In genomic region chr1:66415830-66416229, GRCh38 we compare ENCODE assay signal across 16 cellular contexts.
"Had no signal": no experiment of that assay in that cellular context is flagged by ENCODE, and none has a peak within 500 bp of the region (broad histone marks: within the 10 kb centered on the region; RNA-seq: fewer than 3 reads in every experiment).

No MANE protein-coding gene starts in this region.

- H3K4me2 ChIP-seq: neural progenitor cell, smooth muscle cell had no signal

- ATAC-seq: activated T-cell treated with anti-CD3 and anti-CD28 coated beads, Interleukin-2, amount 50 U/mL, for 4 hours; body of pancreas; left cardiac atrium had no signal

- H3K27ac ChIP-seq: body of pancreas, neural progenitor cell, ovary, thoracic aorta, WERI-Rb-1 had no signal

- H3K27ac Mint-ChIP-seq: activated CD4-positive, alpha-beta memory T cell treated with anti-CD3 and anti-CD28 coated beads for 36 hours; activated naive CD4-positive, alpha-beta T cell treated with anti-CD3 and anti-CD28 coated beads, Interleukin-2, amount 50 U/mL, for 24 hours; neural progenitor cell had no signal

- H3K4me3 Mint-ChIP-seq: activated CD4-positive, alpha-beta memory T cell treated with anti-CD3 and anti-CD28 coated beads for 36 hours; activated naive CD4-positive, alpha-beta T cell treated with anti-CD3 and anti-CD28 coated beads, Interleukin-2, amount 50 U/mL, for 24 hours; activated T-cell treated with anti-CD3 and anti-CD28 coated beads, Interleukin-2, amount 50 U/mL, for 4 hours; neural progenitor cell had no signal

- H3K4me3 ChIP-seq: body of pancreas, lung, neural progenitor cell, ovary, right lobe of liver, smooth muscle cell, thoracic aorta had no signal

- DNase-seq: activated CD4-positive, alpha-beta memory T cell treated with anti-CD3 and anti-CD28 coated beads for 36 hours; activated effector memory CD4-positive, alpha-beta T cell treated with Interleukin-2 at 50 U/mL for 16 hours; activated T-cell treated with anti-CD3 and anti-CD28 coated beads, Interleukin-2, amount 50 U/mL, for 4 hours; body of pancreas; caudate nucleus; left cardiac atrium; midbrain; naive B cell; ovary; right lobe of liver; WERI-Rb-1 had no signal

- H3K9me3 ChIP-seq: ovary had no signal

- H3K36me3 ChIP-seq: neural progenitor cell, ovary, right lobe of liver, thoracic aorta, WERI-Rb-1 had no signal

- H3K9ac ChIP-seq: neural progenitor cell had no signal

- H3K4me1 Mint-ChIP-seq: neural progenitor cell had no signal

- H3K4me1 ChIP-seq: body of pancreas, neural progenitor cell had no signal

- H2AFZ ChIP-seq: neural progenitor cell had no signal

- H3K27me3 Mint-ChIP-seq: activated CD4-positive, alpha-beta memory T cell treated with anti-CD3 and anti-CD28 coated beads for 36 hours; activated naive CD4-positive, alpha-beta T cell treated with anti-CD3 and anti-CD28 coated beads, Interleukin-2, amount 50 U/mL, for 24 hours; naive B cell had no signal

- H3K27me3 ChIP-seq: body of pancreas, neural progenitor cell, ovary, right lobe of liver had no signal
